Comparison of ENCODE assay signal across 22 cellular contexts in the genomic region with DNA sequence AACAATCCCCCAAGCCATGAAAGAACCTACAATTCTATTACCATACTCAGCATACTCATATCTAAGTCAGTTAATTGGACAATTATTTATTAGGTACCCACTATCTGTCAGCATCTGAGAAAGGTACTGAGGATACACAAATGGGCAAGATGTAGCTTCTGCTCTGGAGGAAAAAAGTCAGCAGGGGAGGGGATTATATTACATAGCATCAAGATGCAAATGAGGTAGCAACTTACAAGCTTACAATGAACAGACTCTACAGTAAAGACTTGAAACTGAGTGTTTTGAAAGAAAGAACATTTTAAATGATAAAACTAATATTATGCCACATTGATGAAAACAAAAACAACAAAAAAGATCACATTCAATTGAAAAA. TPM values are rescaled to one million over a fixed set of nuclear protein-coding genes. Genes with fewer than 3 reads are reported as not detected.
DNase-seq lines count a peak whose midpoint lies in the region; ATAC-seq lines count a peak whose summit lies in the region.
"Had no signal": no experiment of that assay in that cellular context is flagged by ENCODE, and none has a peak within 500 bp of the region (broad histone marks: within the 10 kb centered on the region; RNA-seq: fewer than 3 reads in every experiment).

No MANE protein-coding gene starts in this region.

- no peak overlapping the region for H3K27ac Mint-ChIP-seq in activated CD4-positive, alpha-beta T cell treated with anti-CD3 and anti-CD28 coated beads, Interleukin-2, amount 10 ng/mL, durations not matched to agents 24 days and 14 days
- no peak overlapping the region for H3K27ac Mint-ChIP-seq in activated CD4-positive, alpha-beta T cell treated with anti-CD3 and anti-CD28 coated beads for 36 hours
- H3K27ac Mint-ChIP-seq: CD14-positive monocyte; CD4-positive, alpha-beta memory T cell; CD4-positive, CD25-positive, alpha-beta regulatory T cell; CD8-positive, alpha-beta memory T cell had no signal

- DNase-seq in DMS 273 (lab: John Stamatoyannopoulos, UW; ENCODE audit: unreplicated experiment) (peak; percentile 0), DMS 273 treated with DMSO at 0.1 percent for 48 hours (lab: John Stamatoyannopoulos, UW) (no peak), NCI-H526 treated with DMSO at 0.1 percent for 48 hours (lab: John Stamatoyannopoulos, UW) (peak; percentile 36), amygdala (lab: John Stamatoyannopoulos, UW) (no peak)
- DNase-seq in activated CD4-positive, alpha-beta T cell treated with anti-CD3 and anti-CD28 coated beads, Interleukin-2, amount 10 ng/mL, durations not matched to agents 24 days and 14 days, result peak; percentile 13
- DNase-seq in activated CD4-positive, alpha-beta T cell treated with anti-CD3 and anti-CD28 coated beads for 36 hours, result no peak
- DNase-seq: ACHN; BE2C; C1 segment of cervical spinal cord; CD4-positive, alpha-beta memory T cell; CD4-positive, CD25-positive, alpha-beta regulatory T cell; CD8-positive, alpha-beta memory T cell; COR-L47; DMS153; DMS53; DMS79; DND-41; EL; GDM1 had no signal

- ATAC-seq in activated CD4-positive, alpha-beta T cell treated with anti-CD3 and anti-CD28 coated beads for 36 hours, result no peak
- ATAC-seq: A549, GM12878 had no signal

- H3K36me3 Mint-ChIP-seq in activated CD4-positive, alpha-beta T cell treated with anti-CD3 and anti-CD28 coated beads, Interleukin-2, amount 10 ng/mL, durations not matched to agents 24 days and 14 days (ENCODE audit: low read depth), result peaks cover 3% of the 10 kb centered on the region
- peaks cover 2% of the 10 kb centered on the region for H3K36me3 Mint-ChIP-seq in activated CD4-positive, alpha-beta T cell treated with anti-CD3 and anti-CD28 coated beads for 36 hours (ENCODE audit: low read depth)
- H3K36me3 Mint-ChIP-seq: CD4-positive, alpha-beta memory T cell had no signal

- H3K4me1 Mint-ChIP-seq in activated CD4-positive, alpha-beta T cell treated with anti-CD3 and anti-CD28 coated beads, Interleukin-2, amount 10 ng/mL, durations not matched to agents 24 days and 14 days, result peaks cover 17% of the 10 kb centered on the region
- H3K4me1 Mint-ChIP-seq in activated CD4-positive, alpha-beta T cell treated with anti-CD3 and anti-CD28 coated beads for 36 hours, result peaks cover 26% of the 10 kb centered on the region
- H3K4me1 Mint-ChIP-seq: CD14-positive monocyte had no signal

- CTCF ChIA-PET in activated CD4-positive, alpha-beta T cell treated with anti-CD3 and anti-CD28 coated beads for 36 hours (lab: Charles Lee), result no interaction called here

- peaks cover 7% of the 10 kb centered on the region for H3K27me3 Mint-ChIP-seq in activated CD4-positive, alpha-beta T cell treated with anti-CD3 and anti-CD28 coated beads, Interleukin-2, amount 10 ng/mL, durations not matched to agents 24 days and 14 days
- no peaks in the 10 kb centered on the region for H3K27me3 Mint-ChIP-seq in activated CD4-positive, alpha-beta T cell treated with anti-CD3 and anti-CD28 coated beads for 36 hours
- H3K27me3 Mint-ChIP-seq: CD4-positive, alpha-beta memory T cell; CD4-positive, CD25-positive, alpha-beta regulatory T cell; CD8-positive, alpha-beta memory T cell had no signal

- POLR2A ChIA-PET in activated CD4-positive, alpha-beta T cell treated with anti-CD3 and anti-CD28 coated beads for 36 hours (lab: Charles Lee), result no interaction called here

- no peak overlapping the region for H3K4me3 Mint-ChIP-seq in activated CD4-positive, alpha-beta T cell treated with anti-CD3 and anti-CD28 coated beads, Interleukin-2, amount 10 ng/mL, durations not matched to agents 24 days and 14 days
- no peak overlapping the region for H3K4me3 Mint-ChIP-seq in activated CD4-positive, alpha-beta T cell treated with anti-CD3 and anti-CD28 coated beads for 36 hours
- H3K4me3 Mint-ChIP-seq: CD14-positive monocyte; CD4-positive, alpha-beta memory T cell; CD4-positive, CD25-positive, alpha-beta regulatory T cell; CD8-positive, alpha-beta memory T cell had no signal

- H3K9me3 Mint-ChIP-seq in activated CD4-positive, alpha-beta T cell treated with anti-CD3 and anti-CD28 coated beads, Interleukin-2, amount 10 ng/mL, durations not matched to agents 24 days and 14 days, result peaks cover 4% of the 10 kb centered on the region
- no peaks in the 10 kb centered on the region for H3K9me3 Mint-ChIP-seq in activated CD4-positive, alpha-beta T cell treated with anti-CD3 and anti-CD28 coated beads for 36 hours (ENCODE audit: low read depth)
- H3K9me3 Mint-ChIP-seq: CD4-positive, CD25-positive, alpha-beta regulatory T cell had no signal

- intact Hi-C loops in activated CD4-positive, alpha-beta T cell treated with anti-CD3 and anti-CD28 coated beads, Interleukin-2, amount 10 ng/mL, durations not matched to agents 24 days and 14 days (cut with micrococcal nuclease), result loop anchor here (5.0 kb wide), 1 partner anchor 73 kb away; no protein-coding TSS in a partner anchor
- intact Hi-C loops in activated CD4-positive, alpha-beta T cell treated with anti-CD3 and anti-CD28 coated beads for 36 hours (cut with DNase I, micrococcal nuclease), result no loop called here

RNA-seq across cellular contexts. Expression of gene CUBN, which starts 10.8 kb away (rescaled TPM):
- 0.07 and 0.40 TPM in 2 replicates for total RNA-seq in activated CD4-positive, alpha-beta T cell treated with anti-CD3 and anti-CD28 coated beads, Interleukin-2, amount 10 ng/mL, durations not matched to agents 24 days and 14 days
- under 1 TPM; 0.25 to 0.43 TPM for total RNA-seq in activated CD4-positive, alpha-beta T cell treated with anti-CD3 and anti-CD28 coated beads for 36 hours

Comparison
In these comparisons a context has a peak if more than half of its experiments do, and no peak if none do; other contexts are left out.
1. DNase-seq: peak in DMS 273 (single experiment), activated CD4-positive, alpha-beta T cell treated with anti-CD3 and anti-CD28 coated beads, Interleukin-2, amount 10 ng/mL, durations not matched to agents 24 days and 14 days (single experiment) and NCI-H526 treated with DMSO at 0.1 percent for 48 hours (single experiment); none in DMS 273 treated with DMSO at 0.1 percent for 48 hours (single experiment), activated CD4-positive, alpha-beta T cell treated with anti-CD3 and anti-CD28 coated beads for 36 hours (single experiment) and amygdala (0 of 56).